In genomic region chr3:40452562-40452875, GRCh38 we compare ENCODE assay signal across 8 cellular contexts. TPM values are rescaled to one million over a fixed set of nuclear protein-coding genes. Genes with fewer than 3 reads are reported as not detected.
DNase-seq lines count a peak whose midpoint lies in the region; ATAC-seq, FAIRE-seq and TF ChIP-seq lines count a peak whose summit lies in the region.

No MANE protein-coding gene starts in this region.

- BruUV-seq in Caco-2 (replicated peaks; lab: Mats Ljungman, UMichigan) (TSS peak; percentile 21), Panc1 (replicated peaks; lab: Mats Ljungman, UMichigan) (no TSS peak)

- H3K27ac Mint-ChIP-seq in Caco-2 (ENCODE audit: unreplicated experiment), result peak overlapping the region; percentile 86

- peaks cover 12% of the 10 kb centered on the region for H3K36me3 Mint-ChIP-seq in Caco-2 (ENCODE audit: insufficient read depth, unreplicated experiment)

- H3K4me1 ChIP-seq in Caco-2, result no peaks in the 10 kb centered on the region
- peaks cover 11% of the 10 kb centered on the region for H3K4me1 ChIP-seq in Panc1 (ENCODE audit: control insufficient read depth, insufficient read depth, low read length)
- peaks cover 0 to 3% of the 10 kb centered on the region in 2 donors for H3K4me1 ChIP-seq in esophagus (ENCODE audit: control insufficient read depth in 2 of 2, insufficient read depth in 2 of 2, low read length in 1 of 2)
- H3K4me1 ChIP-seq in ovary (ENCODE audit: insufficient read depth), result peaks cover 5% of the 10 kb centered on the region

- peak overlapping the region; percentile 82 for H3K4me3 Mint-ChIP-seq in Caco-2 (ENCODE audit: unreplicated experiment)

- POLR2A ChIA-PET in Caco-2 (lab: Charles Lee) (interaction anchor here (1.2 kb wide), 1 partner anchor 53 kb away, joined by 4 read pairs; the partner anchor contains the start of gene ZNF620), Panc1 (lab: Charles Lee) (no interaction called here)

- H3K9me3 ChIP-seq in Caco-2, result no peaks in the 10 kb centered on the region
- no peaks in the 10 kb centered on the region for H3K9me3 ChIP-seq in Panc1 (ENCODE audit: control insufficient read depth, insufficient read depth, low read depth, low read length)
- no peaks in the 10 kb centered on the region for H3K9me3 ChIP-seq in esophagus (ENCODE audit: control insufficient read depth in 2 of 2, insufficient read depth in 1 of 2, low read depth in 1 of 2, low read length in 1 of 2)
- H3K9me3 ChIP-seq in ovary, result no peaks in the 10 kb centered on the region

- CTCF ChIA-PET in Caco-2 (lab: Charles Lee) (interaction anchor here (1.3 kb wide), 1 partner anchor 53 kb away, joined by 6 read pairs; the partner anchor contains the start of gene ZNF620), Panc1 (lab: Charles Lee) (no interaction called here)

- no peak for TF ChIP-seq POLR2A in ovary (IDR thresholded peaks at IDR 0.05)

- DNase-seq in Caco-2, result no peak
- no peak for DNase-seq in Panc1 (ENCODE audit: low read depth, low spot score)
- no peak for DNase-seq in ovary
- no peak for DNase-seq in GM19239 (ENCODE audit: insufficient read length, low spot score)
- DNase-seq in GM13976 (ENCODE audit: low spot score), result no peak
- DNase-seq in central memory CD4-positive, alpha-beta T cell, result no peak

- H3K27me3 Mint-ChIP-seq in Caco-2 (ENCODE audit: insufficient read depth, unreplicated experiment), result no peaks in the 10 kb centered on the region

- H3K36me3 ChIP-seq in Caco-2 (ENCODE audit: control insufficient read depth, insufficient read depth, low read length), result no peaks in the 10 kb centered on the region; the same call in 1 of the 2 replicates
- H3K36me3 ChIP-seq in Panc1 (ENCODE audit: control insufficient read depth, insufficient read depth, low read length), result peaks cover under 1% of the 10 kb centered on the region; the same call in 1 of the 2 replicates
- H3K36me3 ChIP-seq in esophagus (ENCODE audit: control insufficient read depth in 2 of 2, insufficient read depth in 2 of 2, low read length in 1 of 2), result no peaks in the 10 kb centered on the region
- H3K36me3 ChIP-seq in ovary, result no peaks in the 10 kb centered on the region

- no peak for TF ChIP-seq CTCF in Caco-2 (IDR thresholded peaks at IDR 0.05; ENCODE audit: insufficient read depth in 1 of 2, low read depth in 1 of 2, low read length in 1 of 2, severe bottlenecking in 1 of 2, unreplicated experiment in 1 of 2)
- TF ChIP-seq CTCF in Panc1 (IDR thresholded peaks at IDR 0.05), result no peak
- TF ChIP-seq CTCF in ovary (IDR thresholded peaks at IDR 0.05), result no peak
- no peak for TF ChIP-seq CTCF in GM13976 (IDR thresholded peaks at IDR 0.05; ENCODE audit: borderline replicate concordance, control extremely low read depth, extremely low read depth, insufficient read depth, missing control alignments)

- H3K27ac ChIP-seq in Panc1 (ENCODE audit: low read length) (peak overlapping the region; percentile 88), esophagus (ENCODE audit: low read depth in 2 of 2, low read length in 1 of 2) (peak overlapping the region; percentile 94 to 100), ovary (peak overlapping the region; percentile 82 to 88)

- H3K27me3 ChIP-seq in Caco-2 (replicated peaks; ENCODE audit: control insufficient read depth, insufficient read depth, low read length) (no peaks in the 10 kb centered on the region), Panc1 (ENCODE audit: control insufficient read depth, insufficient read depth, low read length) (no peaks in the 10 kb centered on the region), esophagus (ENCODE audit: control insufficient read depth in 1 of 2, insufficient read depth in 2 of 2, low read length in 2 of 2) (no peaks in the 10 kb centered on the region), ovary (no peaks in the 10 kb centered on the region)

- H3K4me3 ChIP-seq in Caco-2 (ENCODE audit: low read depth, low read length) (peak overlapping the region; percentile 58), Panc1 (ENCODE audit: low read depth in 2 of 2, low read length in 2 of 2) (peak overlapping the region; percentile 78 to 81), esophagus (ENCODE audit: low read depth in 1 of 2, low read length in 2 of 2) (peak overlapping the region; percentile 69 to 86), ovary (peak overlapping the region; percentile 61)

- H3K9me3 Mint-ChIP-seq in Caco-2 (ENCODE audit: unreplicated experiment), result no peaks in the 10 kb centered on the region

- peaks cover 13% of the 10 kb centered on the region for H3K4me1 Mint-ChIP-seq in Caco-2 (ENCODE audit: low read depth, unreplicated experiment)

- FAIRE-seq in GM19239 (lab: Jason Lieb, UNC), result no peak

- WGBS in esophagus, 2 donors, result 1 to 2% methylated on average over 7 of the region's 7 CpGs
- 0 to 2% (median 0%) methylated on average over 7 of the region's 7 CpGs for WGBS in ovary, 3 donors

- in situ Hi-C loops in Panc1 (cut with HindIII; ENCODE audit: low pct_unique_long_range_greater_than_20kb, low sequenced_read_pairs) (no loop called here), GM13976 (cut with MboI; ENCODE audit: low sequenced_read_pairs, unreplicated experiment) (no loop called here)

- TF ChIP-seq EP300 in ovary (IDR thresholded peaks at IDR 0.05), result no peak

- intact Hi-C loops in Caco-2 (cut with micrococcal nuclease; ENCODE audit: unreplicated experiment) (loop anchor here (2.0 kb wide), 1 partner anchor 52 kb away; no protein-coding TSS in a partner anchor), Panc1 (cut with micrococcal nuclease; ENCODE audit: unreplicated experiment) (loop anchor here (5.0 kb wide), 1 partner anchor 125 kb away; no protein-coding TSS in a partner anchor), ovary (cut with DNase I) (loop anchor here in 2 of 4 donors (10.0 kb wide), 2 partner anchors 128 to 138 kb away; no protein-coding TSS in a partner anchor)

- ATAC-seq in Panc1, result no peak
- no peak for ATAC-seq in GM21515 (IDR thresholded peaks at IDR 0.05; ENCODE audit: unreplicated experiment)

RNA-seq across cellular contexts. Expression of gene RPL14, which starts 4.6 kb away (rescaled TPM):
- total RNA-seq in Caco-2 (2022), result 1,589 and 1,699 TPM in 2 replicates
- 1,134 TPM for total RNA-seq in Panc1 (2021; ENCODE audit: unreplicated experiment)
- polyA plus RNA-seq in Panc1 (2012; ENCODE audit: insufficient read length), result 974 TPM
- polyA plus RNA-seq in esophagus, result 1,000 to 10,000 TPM; 1,289 to 1,675 TPM
- 1,000 to 10,000 TPM in 5 of 7 donors, 100 to 1,000 TPM in 2; 668 to 4,413 (median 2,836) TPM for total RNA-seq in ovary
- 1,000 to 10,000 TPM; 1,943 to 2,259 TPM for polyA plus RNA-seq in ovary

RNA-seq across cellular contexts. Expression of gene ZNF619, which starts 24.4 kb away (rescaled TPM):
- total RNA-seq in Caco-2 (2022) (4.9 and 6.8 TPM in 2 replicates), Panc1 (2021; ENCODE audit: unreplicated experiment) (1.3 TPM), ovary (1 to 10 TPM; 2.1 to 9.3 (median 6.5) TPM)
- 0.59 TPM for polyA plus RNA-seq in Panc1 (2012; ENCODE audit: insufficient read length)
- polyA plus RNA-seq in esophagus (1 to 10 TPM in 1 of 2 donors, under 1 TPM in 1; 0.84 to 1.1 TPM), ovary (1 to 10 TPM; 2.3 to 9.2 TPM)

RNA-seq across cellular contexts. Expression of gene ZNF620, which starts 53.3 kb away (rescaled TPM):
- 11.9 and 12.1 TPM in 2 replicates for total RNA-seq in Caco-2 (2022)
- 1.3 TPM for total RNA-seq in Panc1 (2021; ENCODE audit: unreplicated experiment)
- 0.71 TPM for polyA plus RNA-seq in Panc1 (2012; ENCODE audit: insufficient read length)
- polyA plus RNA-seq in esophagus, result under 1 TPM; 0.52 to 0.57 TPM
- 1 to 10 TPM; 1.4 to 4.2 (median 3.8) TPM for total RNA-seq in ovary
- 1 to 10 TPM; 2.0 to 3.1 TPM for polyA plus RNA-seq in ovary
